Comparison of ENCODE assay signal across 8 cellular contexts in the genomic region with DNA sequence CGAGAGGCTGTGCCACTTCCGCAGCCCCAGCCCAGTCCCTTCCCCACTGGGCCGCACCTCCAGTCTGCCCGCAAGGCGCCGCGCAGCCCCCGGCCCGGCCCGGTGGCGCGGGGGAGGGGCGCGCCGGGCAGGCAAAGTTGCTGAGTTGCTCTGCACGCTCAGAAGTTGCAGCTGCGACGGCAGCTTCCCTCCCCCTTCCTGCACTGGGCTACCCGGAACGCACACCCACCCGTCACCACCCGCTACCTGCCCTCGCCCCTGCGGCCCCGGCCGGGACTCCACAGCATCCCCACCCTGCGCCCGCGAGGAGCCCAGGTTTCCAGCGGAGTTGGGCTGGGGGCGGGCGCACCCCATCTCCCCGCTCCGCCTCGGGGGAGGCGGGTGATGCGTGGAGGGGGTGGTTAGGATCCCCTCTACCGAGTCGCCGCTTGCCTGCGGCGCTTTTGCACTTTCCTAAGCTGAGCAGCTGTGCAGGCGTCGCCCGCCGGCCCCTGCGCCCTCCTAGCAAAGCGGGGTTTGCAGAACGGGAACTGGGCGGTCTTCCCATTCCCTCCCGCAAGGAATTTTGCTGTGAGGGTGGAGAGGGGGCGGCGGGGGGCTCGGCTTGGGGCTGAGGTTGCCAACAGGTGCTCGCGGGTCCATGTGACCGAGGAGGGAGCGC. TPM values are rescaled to one million over a fixed set of nuclear protein-coding genes. Genes with fewer than 3 reads are reported as not detected.
DNase-seq lines count a peak whose midpoint lies in the region; ATAC-seq, FAIRE-seq and TF ChIP-seq lines count a peak whose summit lies in the region.

No MANE protein-coding gene starts in this region.

- peak overlapping the region; percentile 22; the same call in 1 of the 2 replicates for H3K4me3 Mint-ChIP-seq in HFFc6
- H3K4me3 Mint-ChIP-seq in activated T-helper 1 cell treated with anti-CD3 and anti-CD28 coated beads, Interleukin-12 subunit alpha, Interleukin-12 subunit beta, Interleukin-2, Interleukin-4 antibody, amounts not matched to agents 30 ng/mL and 10 ng/mL and 1 ng/mL, durations not matched to agents 14 hours and 24 hours and 36 hours: no peak overlapping the region

- intact Hi-C loops in activated T-helper 1 cell treated with anti-CD3 and anti-CD28 coated beads, Interleukin-12 subunit alpha, Interleukin-12 subunit beta, Interleukin-2, Interleukin-4 antibody, amounts not matched to agents 30 ng/mL and 10 ng/mL and 1 ng/mL, durations not matched to agents 14 hours and 24 hours and 36 hours (cut with micrococcal nuclease): loop anchor here (2.0 kb wide), 1 partner anchor 21 kb away; no protein-coding TSS in a partner anchor

- H3K36me3 ChIP-seq in DND-41 (ENCODE audit: insufficient read depth, low read length): no peaks in the 10 kb centered on the region

- no peaks in the 10 kb centered on the region; the same call in 1 of the 2 replicates for H4K20me1 ChIP-seq in DND-41 (ENCODE audit: insufficient read depth, low read length)

- H3K4me2 ChIP-seq in DND-41 (ENCODE audit: insufficient read depth, low read length): peak overlapping the region; percentile 99

- DNase-seq in DND-41 (peak; percentile 83), HFFc6 (no peak), NCI-H510A treated with DMSO at 0.1 percent for 48 hours (lab: John Stamatoyannopoulos, UW) (peak; percentile 36), frontal cortex (ENCODE audit: low spot score in 2 of 2) (peak; percentile 45 to 49), omental fat pad (ENCODE audit: low spot score) (no peak), AML-193 (lab: John Stamatoyannopoulos, UW) (no peak)
- DNase-seq in activated T-helper 1 cell treated with anti-CD3 and anti-CD28 coated beads, Interleukin-12 subunit alpha, Interleukin-12 subunit beta, Interleukin-2, Interleukin-4 antibody, amounts not matched to agents 30 ng/mL and 10 ng/mL and 1 ng/mL, durations not matched to agents 14 hours and 24 hours and 36 hours (ENCODE audit: low spot score): peak; percentile 4

- no peak for FAIRE-seq in frontal cortex (lab: Jason Lieb, UNC)

- no peaks in the 10 kb centered on the region for H3K36me3 Mint-ChIP-seq in HFFc6 (ENCODE audit: low read depth)
- no peaks in the 10 kb centered on the region for H3K36me3 Mint-ChIP-seq in activated T-helper 1 cell treated with anti-CD3 and anti-CD28 coated beads, Interleukin-12 subunit alpha, Interleukin-12 subunit beta, Interleukin-2, Interleukin-4 antibody, amounts not matched to agents 30 ng/mL and 10 ng/mL and 1 ng/mL, durations not matched to agents 14 hours and 24 hours and 36 hours (ENCODE audit: low read depth)

- no peaks in the 10 kb centered on the region for H3K9me3 Mint-ChIP-seq in HFFc6
- H3K9me3 Mint-ChIP-seq in activated T-helper 1 cell treated with anti-CD3 and anti-CD28 coated beads, Interleukin-12 subunit alpha, Interleukin-12 subunit beta, Interleukin-2, Interleukin-4 antibody, amounts not matched to agents 30 ng/mL and 10 ng/mL and 1 ng/mL, durations not matched to agents 14 hours and 24 hours and 36 hours: no peaks in the 10 kb centered on the region

- peak overlapping the region; percentile 61 for H3K9ac ChIP-seq in DND-41 (ENCODE audit: low read depth, low read length)

- no peaks in the 10 kb centered on the region for H3K27me3 Mint-ChIP-seq in HFFc6 (ENCODE audit: insufficient read depth)
- H3K27me3 Mint-ChIP-seq in activated T-helper 1 cell treated with anti-CD3 and anti-CD28 coated beads, Interleukin-12 subunit alpha, Interleukin-12 subunit beta, Interleukin-2, Interleukin-4 antibody, amounts not matched to agents 30 ng/mL and 10 ng/mL and 1 ng/mL, durations not matched to agents 14 hours and 24 hours and 36 hours (ENCODE audit: insufficient read depth): peaks cover 59% of the 10 kb centered on the region

- ATAC-seq in DND-41 (ENCODE audit: insufficient read depth, low read depth) (peak; percentile 88), omental fat pad (ENCODE audit: low FRiP score) (peak; percentile 55), GM21825 (IDR thresholded peaks at IDR 0.05; ENCODE audit: unreplicated experiment) (no peak)

- peaks cover 26% of the 10 kb centered on the region for H3K4me1 ChIP-seq in DND-41 (ENCODE audit: insufficient read depth, low read length)

- H3K27me3 ChIP-seq in DND-41 (ENCODE audit: insufficient read depth, low read length, poor library complexity): no peaks in the 10 kb centered on the region

- H2AFZ ChIP-seq in DND-41 (ENCODE audit: low read depth, low read length): peak overlapping the region; percentile 86

- no peaks in the 10 kb centered on the region for H3K79me2 ChIP-seq in DND-41 (ENCODE audit: insufficient read depth, low read length)

- no peak overlapping the region for H3K27ac Mint-ChIP-seq in HFFc6
- H3K27ac Mint-ChIP-seq in activated T-helper 1 cell treated with anti-CD3 and anti-CD28 coated beads, Interleukin-12 subunit alpha, Interleukin-12 subunit beta, Interleukin-2, Interleukin-4 antibody, amounts not matched to agents 30 ng/mL and 10 ng/mL and 1 ng/mL, durations not matched to agents 14 hours and 24 hours and 36 hours: no peak overlapping the region

- peak overlapping the region; percentile 54 to 70; a peak in 3 of 4 replicates for H3K4me3 ChIP-seq in DND-41 (ENCODE audit: low read depth in 1 of 2, low read length in 2 of 2)

- peaks cover 34% of the 10 kb centered on the region for H3K4me1 Mint-ChIP-seq in HFFc6 (ENCODE audit: low read depth)
- H3K4me1 Mint-ChIP-seq in activated T-helper 1 cell treated with anti-CD3 and anti-CD28 coated beads, Interleukin-12 subunit alpha, Interleukin-12 subunit beta, Interleukin-2, Interleukin-4 antibody, amounts not matched to agents 30 ng/mL and 10 ng/mL and 1 ng/mL, durations not matched to agents 14 hours and 24 hours and 36 hours (ENCODE audit: low read depth): peaks cover 7% of the 10 kb centered on the region

- peak overlapping the region; percentile 75 for H3K27ac ChIP-seq in DND-41 (ENCODE audit: low read length)

- TF ChIP-seq CTCF in DND-41 (IDR thresholded peaks at IDR 0.05; ENCODE audit: borderline replicate concordance, extremely low read depth, low read length, poor library complexity, severe bottlenecking): no peak
- no peak for TF ChIP-seq CTCF in HFFc6 (IDR thresholded peaks at IDR 0.05)
- no peak for TF ChIP-seq CTCF in omental fat pad (IDR thresholded peaks at IDR 0.05)

- H3K9me3 ChIP-seq in DND-41 (ENCODE audit: insufficient read depth, low read length, severe bottlenecking): no peaks in the 10 kb centered on the region

RNA-seq across cellular contexts. Expression of gene RREB1, which starts 55.9 kb away (rescaled TPM):
- total RNA-seq in HFFc6 (2021; fragmentation: NEBNext Ultra II Directional; extraction: Animal tissue kit (Norgen Biotek cat#: 25700)): 10 to 100 TPM; 17.5 to 23.5 (median 20.1) TPM
- total RNA-seq in activated T-helper 1 cell treated with anti-CD3 and anti-CD28 coated beads, Interleukin-12 subunit alpha, Interleukin-12 subunit beta, Interleukin-2, Interleukin-4 antibody, amounts not matched to agents 30 ng/mL and 10 ng/mL and 1 ng/mL, durations not matched to agents 14 hours and 24 hours and 36 hours: 12.3 and 12.7 TPM in 2 replicates
- total RNA-seq in frontal cortex: 1.6 TPM
- 10 to 100 TPM; 24.9 to 48.1 (median 40.6) TPM for total RNA-seq in omental fat pad

Comparison
In these comparisons a context has a peak if more than half of its experiments do, and no peak if none do; other contexts are left out.
1. DNase-seq: peak in DND-41 (single experiment), NCI-H510A treated with DMSO at 0.1 percent for 48 hours (single experiment), activated T-helper 1 cell treated with anti-CD3 and anti-CD28 coated beads, Interleukin-12 subunit alpha, Interleukin-12 subunit beta, Interleukin-2, Interleukin-4 antibody, amounts not matched to agents 30 ng/mL and 10 ng/mL and 1 ng/mL, durations not matched to agents 14 hours and 24 hours and 36 hours (single experiment) and frontal cortex (2 of 2); none in HFFc6 (single experiment), omental fat pad (single experiment) and AML-193 (0 of 2).